Comparison of ENCODE assay signal across 1 cellular context in genomic region chr17:352421-353212, GRCh38.
TF ChIP-seq lines count a peak whose summit lies in the region.

RPH3AL (minus strand) TSS chr17:352807; CDS start chr17:327543, 25,264 bp downstream.

TF ChIP-seq in HepG2, 621 proteins besides CTCF, POLR2A, EP300 and RAD21 (continued from another document):
- peak; percentile 67 for TF ChIP-seq UBTF (CRISPR knock-in tag; IDR thresholded peaks at IDR 0.05)
